In genomic region chr5:148972958-148973357, GRCh38 we compare ENCODE assay signal across 11 cellular contexts.
A peak's percentile ranks its signal among the peaks of the same experiment; 100 is the strongest.
DNase-seq lines count a peak whose midpoint lies in the region; ATAC-seq and TF ChIP-seq lines count a peak whose summit lies in the region.
"Had no signal": no experiment of that assay in that cellular context is flagged by ENCODE, and none has a peak within 500 bp of the region (broad histone marks: within the 10 kb centered on the region; RNA-seq: fewer than 3 reads in every experiment).

No MANE protein-coding gene starts in this region.

- peak overlapping the region; percentile 25 for H2AFZ ChIP-seq in IMR-90 (replicated peaks; ENCODE audit: low read length, poor library complexity)

- peak overlapping the region; percentile 53 for H3K4me2 ChIP-seq in IMR-90 (ENCODE audit: low read depth, low read length)

- peak overlapping the region; percentile 60 for H3K56ac ChIP-seq in IMR-90 (ENCODE audit: extremely low read depth, insufficient read depth, low read length)

- ATAC-seq in IMR-90 (ENCODE audit: low read depth) (peak; percentile 86), lung (ENCODE audit: insufficient read depth, low FRiP score) (peak; percentile 54), HG03354 (IDR thresholded peaks at IDR 0.05; ENCODE audit: poor library complexity, severe bottlenecking, unreplicated experiment) (no peak), HG02610 (IDR thresholded peaks at IDR 0.05; ENCODE audit: unreplicated experiment) (no peak)
- ATAC-seq in activated CD4-positive, CD25-positive, alpha-beta regulatory T cell treated with anti-CD3 and anti-CD28 coated beads, Interleukin-2, amount 50 U/mL, for 24 hours: no peak

- H2BK5ac ChIP-seq in IMR-90 (ENCODE audit: low read depth, low read length, poor library complexity, severe bottlenecking): peak overlapping the region; percentile 79

- peak overlapping the region; percentile 66 for H3K14ac ChIP-seq in IMR-90 (replicated peaks; ENCODE audit: low read depth, low read length)

- no CpG with 5 or more reads among the region's 6 CpGs for WGBS in IMR-90 (ENCODE audit: extremely low coverage in 2 of 2, insufficient read length in 1 of 2), 2 experiments
- WGBS in lung, 2 donors: 12 to 30% methylated on average over 6 of the region's 6 CpGs

- TF ChIP-seq CTCF in 22Rv1 (IDR thresholded peaks at IDR 0.05) (no peak), IMR-90 (conservative IDR thresholded peaks at IDR 0.05; ENCODE audit: low read depth, low read length) (0 out of 2 replicates have a peak, but pooled peaks have one; percentile 2), coronary artery (IDR thresholded peaks at IDR 0.05) (no peak), lung (IDR thresholded peaks at IDR 0.05; ENCODE audit: control extremely low read depth, extremely low read depth) (no peak)

- no peak for TF ChIP-seq RAD21 in IMR-90 (IDR thresholded peaks at IDR 0.05; ENCODE audit: low read length)

- no peaks in the 10 kb centered on the region for H3K27me3 ChIP-seq in IMR-90 (ENCODE audit: control insufficient read depth, insufficient read depth, low read length)
- no peaks in the 10 kb centered on the region for H3K27me3 ChIP-seq in lung (ENCODE audit: control insufficient read depth, insufficient read depth)

- no peaks in the 10 kb centered on the region for H3K36me3 ChIP-seq in IMR-90 (ENCODE audit: control insufficient read depth, insufficient read depth, low read length)
- H3K36me3 ChIP-seq in lung (ENCODE audit: control insufficient read depth in 2 of 2, insufficient read depth in 2 of 2, low read length in 2 of 2): no peaks in the 10 kb centered on the region

- H3K4me1 ChIP-seq in IMR-90 (ENCODE audit: control insufficient read depth, insufficient read depth, low read length): peaks cover 25% of the 10 kb centered on the region
- peaks cover 6 to 13% of the 10 kb centered on the region in 2 donors for H3K4me1 ChIP-seq in lung (ENCODE audit: control insufficient read depth in 2 of 2, insufficient read depth in 2 of 2, low read length in 2 of 2)

- H3K4ac ChIP-seq in IMR-90 (ENCODE audit: low read depth, low read length): peak overlapping the region; percentile 97

- H2BK15ac ChIP-seq in IMR-90 (ENCODE audit: low read depth, low read length): peak overlapping the region; percentile 93

- peak overlapping the region; percentile 96 for H4K91ac ChIP-seq in IMR-90 (ENCODE audit: insufficient read depth, low read depth, low read length)

- H2BK120ac ChIP-seq in IMR-90 (ENCODE audit: low read depth, low read length): peak overlapping the region; percentile 99

- H2AK9ac ChIP-seq in IMR-90 (replicated peaks; ENCODE audit: low read depth, low read length, poor library complexity): peak overlapping the region; percentile 84

- CTCF ChIA-PET in IMR-90 (lab: Yijun Ruan, JAX): interaction anchor here (0.9 to 1.1 kb wide), 2 partner anchors 15 to 62 kb away, joined by 3 to 5 read pairs; no protein-coding TSS in a partner anchor

- H2AK5ac ChIP-seq in IMR-90 (ENCODE audit: low read depth, low read length): peak overlapping the region; percentile 94

- H3K4me3 ChIP-seq in IMR-90 (ENCODE audit: insufficient read depth, low read depth, low read length) (no peak overlapping the region), coronary artery (peak overlapping the region; percentile 11), lung (no peak overlapping the region)

- H3K9me3 ChIP-seq in IMR-90 (ENCODE audit: control insufficient read depth, insufficient read depth, low read length) (no peaks in the 10 kb centered on the region), lung (ENCODE audit: control insufficient read depth in 2 of 2, insufficient read depth in 1 of 2, low read length in 1 of 2) (no peaks in the 10 kb centered on the region)

- POLR2A ChIA-PET in IMR-90 (lab: Charles Lee; ENCODE audit: unreplicated experiment): no interaction called here

- in situ Hi-C loops in IMR-90 (cut with MboI; ENCODE audit: low sequenced_read_pairs): no loop called here

- TF ChIP-seq POLR2A in IMR-90 (IDR thresholded peaks at IDR 0.05; ENCODE audit: low read depth, low read length): no peak

- H2BK20ac ChIP-seq in IMR-90 (ENCODE audit: low read depth, low read length): peak overlapping the region; percentile 97

- no peaks in the 10 kb centered on the region for H3K79me1 ChIP-seq in IMR-90 (ENCODE audit: low read depth in 1 of 2, low read length in 2 of 2)

- intact Hi-C loops in IMR-90 (cut with micrococcal nuclease): no loop called here

- peak overlapping the region; percentile 87 to 95 for H4K8ac ChIP-seq in IMR-90 (ENCODE audit: low read depth in 2 of 2, low read length in 2 of 2)

- H3K9ac ChIP-seq in IMR-90 (ENCODE audit: low read depth, low read length): peak overlapping the region; percentile 18; the same call in 1 of the 2 replicates

- peak overlapping the region; percentile 52 for H3K27ac ChIP-seq in 22Rv1
- H3K27ac ChIP-seq in IMR-90 (ENCODE audit: insufficient read depth, low read length): peak overlapping the region; percentile 79
- peak overlapping the region; percentile 73 to 84 for H3K27ac ChIP-seq in coronary artery
- H3K27ac ChIP-seq in lung (ENCODE audit: low read depth in 1 of 2, low read length in 1 of 2): peak overlapping the region; percentile 45 to 90

- H3K18ac ChIP-seq in IMR-90 (ENCODE audit: low read depth, low read length): peak overlapping the region; percentile 77

- peak; percentile 89 for DNase-seq in IMR-90
- DNase-seq in coronary artery (ENCODE audit: low spot score): no peak
- DNase-seq in lung (ENCODE audit: low spot score): peak; percentile 39
- no peak for DNase-seq in NCI-H1105 (lab: John Stamatoyannopoulos, UW)
- DNase-seq: activated CD4-positive, alpha-beta T cell treated with anti-CD3 and anti-CD28 coated beads, Interleukin-2, amount 10 ng/mL, durations not matched to agents 7 days and 5 days; CD4-positive, CD25-positive, alpha-beta regulatory T cell; NCI-H1105 treated with DMSO at 0.1 percent for 48 hours had no signal

- peak overlapping the region; percentile 77 for H3K23ac ChIP-seq in IMR-90 (ENCODE audit: low read depth, low read length)

- H4K20me1 ChIP-seq in IMR-90 (ENCODE audit: insufficient read depth, low read length): no peaks in the 10 kb centered on the region

- BruUV-seq in IMR-90 (replicated peaks; lab: Mats Ljungman, UMichigan): no TSS peak

- dilution Hi-C loops in IMR-90 (cut with HindIII; ENCODE audit: low sequenced_read_pairs, unreplicated experiment): no loop called here

- peak overlapping the region; percentile 27 for H4K5ac ChIP-seq in IMR-90 (ENCODE audit: low read depth, low read length)

- H3K9me1 ChIP-seq in IMR-90 (ENCODE audit: insufficient read depth, low read length): peaks cover 16% of the 10 kb centered on the region

TF ChIP-seq in IMR-90, 13 proteins besides CTCF, POLR2A, EP300 and RAD21:
- TF ChIP-seq RFX5 (IDR thresholded peaks at IDR 0.05; ENCODE audit: low read depth, low read length) (no peak), NFE2L2 (IDR thresholded peaks at IDR 0.05; ENCODE audit: low read depth, low read length) (peak; percentile 50), MXI1 (IDR thresholded peaks at IDR 0.05; ENCODE audit: borderline replicate concordance, low read depth, low read length) (no peak), FOS (IDR thresholded peaks at IDR 0.05; ENCODE audit: low read depth, low read length) (peak; percentile 85), ELK1 (IDR thresholded peaks at IDR 0.05; ENCODE audit: borderline replicate concordance, low read depth, low read length) (no peak), RCOR1 (IDR thresholded peaks at IDR 0.05; ENCODE audit: insufficient replicate concordance, low read length) (no peak), CEBPB (IDR thresholded peaks at IDR 0.05; ENCODE audit: low read depth, low read length) (peak; percentile 37; the same call in 1 of the 2 replicates), CHD1 (IDR thresholded peaks at IDR 0.05; ENCODE audit: low read depth, low read length) (no peak)

Comparison
In these comparisons a context has a peak if more than half of its experiments do, and no peak if none do; other contexts are left out.
1. ATAC-seq: peak in IMR-90 (single experiment) and lung (single experiment); none in activated CD4-positive, CD25-positive, alpha-beta regulatory T cell treated with anti-CD3 and anti-CD28 coated beads, Interleukin-2, amount 50 U/mL, for 24 hours (0 of 2), HG03354 (single experiment) and HG02610 (single experiment).
2. DNase-seq: peak in IMR-90 (single experiment) and lung (single experiment); none in coronary artery (single experiment) and NCI-H1105 (single experiment).
3. Peak in every context shown above with its lines, with median percentiles within 50 percentile points of each other: H3K27ac ChIP-seq.